21 cellular contexts compared by ENCODE assay signal in genomic region chr16:10729104-10729503, GRCh38. TPM values are rescaled to one million over a fixed set of nuclear protein-coding genes. Genes with fewer than 3 reads are reported as not detected.
"Had no signal": no experiment of that assay in that cellular context is flagged by ENCODE, and none has a peak within 500 bp of the region (broad histone marks: within the 10 kb centered on the region; RNA-seq: fewer than 3 reads in every experiment).

No MANE protein-coding gene starts in this region.

- H3K36me3 ChIP-seq: brain microvascular endothelial cell, spleen, uterus had no signal

- H3K9me3 Mint-ChIP-seq: central memory CD8-positive, alpha-beta T cell had no signal

- H3K9me3 ChIP-seq: uterus had no signal

- H3K4me3 Mint-ChIP-seq: activated CD4-positive, alpha-beta T cell treated with anti-CD3 and anti-CD28 coated beads for 36 hours; activated CD8-positive, alpha-beta T cell treated with anti-CD3 and anti-CD28 coated beads for 36 hours; activated T-cell treated with anti-CD3 and anti-CD28 coated beads, Interleukin-2, amount 50 U/mL, for 72 hours; central memory CD8-positive, alpha-beta T cell; mesothelial cell of epicardium; neural crest cell; T-helper 17 cell had no signal

- H3K27me3 Mint-ChIP-seq: activated CD4-positive, alpha-beta T cell treated with anti-CD3 and anti-CD28 coated beads for 36 hours; activated CD8-positive, alpha-beta T cell treated with anti-CD3 and anti-CD28 coated beads for 36 hours; central memory CD8-positive, alpha-beta T cell had no signal

- DNase-seq: activated CD4-positive, alpha-beta T cell treated with anti-CD3 and anti-CD28 coated beads for 36 hours; activated CD8-positive, alpha-beta memory T cell treated with anti-CD3 and anti-CD28 coated beads, Interleukin-2, amount 50 U/mL, for 4 hours; activated CD8-positive, alpha-beta T cell treated with anti-CD3 and anti-CD28 coated beads for 36 hours; activated gamma-delta T cell; activated T-cell treated with anti-CD3 and anti-CD28 coated beads, Interleukin-2, amount 50 U/mL, for 72 hours; brain microvascular endothelial cell; cortex of kidney; effector memory CD4-positive, alpha-beta T cell; foreskin melanocyte; spleen; T-helper 17 cell; uterus had no signal

- H3K27me3 ChIP-seq: brain microvascular endothelial cell, spleen, uterus had no signal

- H3K4me1 Mint-ChIP-seq: activated CD4-positive, alpha-beta T cell treated with anti-CD3 and anti-CD28 coated beads for 36 hours; central memory CD8-positive, alpha-beta T cell; mesothelial cell of epicardium; neural crest cell; T-helper 17 cell had no signal

- H3K27ac ChIP-seq: brain microvascular endothelial cell, spleen, uterus had no signal

- H3K36me3 Mint-ChIP-seq: activated naive CD4-positive, alpha-beta T cell treated with anti-CD3 and anti-CD28 coated beads, Interleukin-2, amount 50 U/mL, for 72 hours had no signal

- H3K27ac Mint-ChIP-seq: activated CD4-positive, alpha-beta T cell treated with anti-CD3 and anti-CD28 coated beads for 36 hours; activated CD8-positive, alpha-beta T cell treated with anti-CD3 and anti-CD28 coated beads for 36 hours; activated naive CD4-positive, alpha-beta T cell treated with anti-CD3 and anti-CD28 coated beads, Interleukin-2, amount 50 U/mL, for 72 hours; activated T-cell treated with anti-CD3 and anti-CD28 coated beads, Interleukin-2, amount 50 U/mL, for 72 hours; mesothelial cell of epicardium; T-helper 17 cell had no signal

- H3K4me3 ChIP-seq: lung, spleen, uterus had no signal

- H3K4me1 ChIP-seq: spleen, uterus had no signal

- ATAC-seq: activated CD4-positive, alpha-beta T cell treated with anti-CD3 and anti-CD28 coated beads for 36 hours; activated CD8-positive, alpha-beta T cell treated with anti-CD3 and anti-CD28 coated beads for 36 hours; activated naive CD4-positive, alpha-beta T cell treated with anti-CD3 and anti-CD28 coated beads, Interleukin-2, amount 50 U/mL, for 72 hours; activated T-cell treated with anti-CD3 and anti-CD28 coated beads, Interleukin-2, amount 50 U/mL, for 72 hours; sciatic nerve; T-helper 17 cell had no signal

RNA-seq across cellular contexts. Expression of gene TEKT5, which starts 34.4 kb away (rescaled TPM):
- total RNA-seq: activated naive CD4-positive, alpha-beta T cell treated with anti-CD3 and anti-CD28 coated beads, Interleukin-2, amount 50 U/mL, for 72 hours; fibroblast of lung; myocyte; osteocyte; sciatic nerve; T-helper 17 cell had no signal
